In genomic region chr7:71580027-71580426, GRCh38 we compare ENCODE assay signal across 30 cellular contexts.
"Had no signal": no experiment of that assay in that cellular context is flagged by ENCODE, and none has a peak within 500 bp of the region (broad histone marks: within the 10 kb centered on the region; RNA-seq: fewer than 3 reads in every experiment).

No MANE protein-coding gene starts in this region.

- H3K36me3 ChIP-seq: colonic mucosa, esophagus squamous epithelium, gastrocnemius medialis, gastroesophageal sphincter, heart left ventricle, heart right ventricle had no signal

- H3K27ac Mint-ChIP-seq: dendritic cell treated with granulocyte-macrophage colony-stimulating factor and Interleukin-4, amounts not matched to agents 40 ng/mL and 50 ng/mL, for 4 days; effector memory CD8-positive, alpha-beta T cell; endodermal cell had no signal

- H3K4me2 ChIP-seq: hepatocyte had no signal

- FAIRE-seq: colon, endometrium, endothelial cell of umbilical vein, frontal cortex had no signal

- H3K27me3 ChIP-seq: colonic mucosa, dorsolateral prefrontal cortex, esophagus muscularis mucosa, esophagus squamous epithelium, foreskin keratinocyte, gastrocnemius medialis, gastroesophageal sphincter, heart left ventricle, heart right ventricle, hepatocyte had no signal

- H3K4me3 Mint-ChIP-seq: dendritic cell treated with granulocyte-macrophage colony-stimulating factor and Interleukin-4, amounts not matched to agents 40 ng/mL and 50 ng/mL, for 4 days; effector memory CD8-positive, alpha-beta T cell; endodermal cell had no signal

- DNase-seq: colonic mucosa; cortex of kidney; dermis blood vessel endothelial cell; dorsolateral prefrontal cortex; effector CD4-positive, alpha-beta T cell; effector CD8-positive, alpha-beta T cell; effector memory CD4-positive, alpha-beta T cell; effector memory CD8-positive, alpha-beta T cell; endodermal cell; erythroblast; esophagus squamous epithelium; foreskin fibroblast; foreskin keratinocyte; foreskin melanocyte; gastrocnemius medialis; glutamatergic neuron; head of caudate nucleus; heart left ventricle; heart right ventricle had no signal

- H3K27me3 Mint-ChIP-seq: dendritic cell treated with granulocyte-macrophage colony-stimulating factor and Interleukin-4, amounts not matched to agents 40 ng/mL and 50 ng/mL, for 4 days; effector memory CD8-positive, alpha-beta T cell had no signal

- H3K9me3 ChIP-seq: colonic mucosa, esophagus muscularis mucosa, esophagus squamous epithelium, gastrocnemius medialis, gastroesophageal sphincter, heart left ventricle, heart right ventricle had no signal

- H2AFZ ChIP-seq: hepatocyte had no signal

- H3K4me1 ChIP-seq: colonic mucosa, esophagus muscularis mucosa, esophagus squamous epithelium, foreskin keratinocyte, gastrocnemius medialis, gastroesophageal sphincter, heart left ventricle, heart right ventricle had no signal

- H3K4me3 ChIP-seq: colonic mucosa, coronary artery, dorsolateral prefrontal cortex, esophagus muscularis mucosa, esophagus squamous epithelium, gastrocnemius medialis, gastroesophageal sphincter, heart left ventricle, heart right ventricle, hepatocyte had no signal

- H3K79me2 ChIP-seq: hepatocyte had no signal

- H3K4me1 Mint-ChIP-seq: endodermal cell had no signal

- ATAC-seq: effector memory CD8-positive, alpha-beta T cell; esophagus mucosa; foreskin keratinocyte; gastrocnemius medialis; gastroesophageal sphincter; heart left ventricle; heart right ventricle had no signal

- H3K27ac ChIP-seq: colonic mucosa, coronary artery, dorsolateral prefrontal cortex, epithelial cell of prostate, esophagus muscularis mucosa, esophagus squamous epithelium, foreskin keratinocyte, gastrocnemius medialis, gastroesophageal sphincter, heart left ventricle, heart right ventricle, hepatocyte had no signal
